In genomic region chr7:35817181-35817580, GRCh38 we compare ENCODE assay signal across 14 cellular contexts.
"Had no signal": no experiment of that assay in that cellular context is flagged by ENCODE, and none has a peak within 500 bp of the region (broad histone marks: within the 10 kb centered on the region; RNA-seq: fewer than 3 reads in every experiment).

No MANE protein-coding gene starts in this region.

- ATAC-seq: heart right ventricle; right cardiac atrium; stimulated activated memory B cell treated with anti-CD40 and anti-IgM and Interleukin-4, amounts not matched to agents 10 μg/mL and 1 μg/mL and 100 μg/mL, for 72 hours; upper lobe of right lung had no signal

- H3K27me3 Mint-ChIP-seq: activated B cell treated with CpG ODN at 0.5 μM for 24 hours; activated CD4-positive, alpha-beta memory T cell treated with anti-CD3 and anti-CD28 coated beads, Interleukin-2, amount 10 ng/mL, durations not matched to agents 7 days and 5 days; naive B cell; progenitor cell of endocrine pancreas; stimulated activated memory B cell treated with anti-CD40 and anti-IgM and Interleukin-4, amounts not matched to agents 10 μg/mL and 1 μg/mL and 100 μg/mL, for 72 hours had no signal

- H3K27ac ChIP-seq: cardiac muscle cell, heart right ventricle, upper lobe of right lung had no signal

- H3K27ac Mint-ChIP-seq: activated B cell treated with CpG ODN at 0.5 μM for 24 hours; activated CD4-positive, alpha-beta memory T cell treated with anti-CD3 and anti-CD28 coated beads, Interleukin-2, amount 10 ng/mL, durations not matched to agents 7 days and 5 days; progenitor cell of endocrine pancreas; T-helper 1 cell treated with Interleukin-12 subunit alpha and Interleukin-12 subunit beta and Interleukin-4 antibody, amounts not matched to agents 30 μg/mL and 1 μg/mL, for 36 hours had no signal

- H3K27me3 ChIP-seq: cardiac muscle cell, heart right ventricle, upper lobe of right lung had no signal

- H3K36me3 ChIP-seq: cardiac muscle cell, heart right ventricle, upper lobe of right lung had no signal

- DNase-seq: activated B cell treated with CpG ODN at 0.5 μM for 24 hours; activated CD4-positive, alpha-beta memory T cell treated with anti-CD3 and anti-CD28 coated beads, Interleukin-2, amount 10 ng/mL, durations not matched to agents 7 days and 5 days; activated effector memory CD4-positive, alpha-beta T cell treated with anti-CD3 and anti-CD28 coated beads, Interleukin-2, amount 50 U/mL, for 16 hours; heart right ventricle; naive B cell; nucleus accumbens; right cardiac atrium; SHP77 treated with DMSO at 0.1 percent for 48 hours; small intestine; upper lobe of right lung had no signal

- H3K4me3 Mint-ChIP-seq: activated B cell treated with CpG ODN at 0.5 μM for 24 hours; activated CD4-positive, alpha-beta memory T cell treated with anti-CD3 and anti-CD28 coated beads, Interleukin-2, amount 10 ng/mL, durations not matched to agents 7 days and 5 days; stimulated activated memory B cell treated with anti-CD40 and anti-IgM and Interleukin-4, amounts not matched to agents 10 μg/mL and 1 μg/mL and 100 μg/mL, for 72 hours; T-helper 1 cell treated with Interleukin-12 subunit alpha and Interleukin-12 subunit beta and Interleukin-4 antibody, amounts not matched to agents 30 μg/mL and 1 μg/mL, for 36 hours had no signal

- H3K4me3 ChIP-seq: cardiac muscle cell, heart right ventricle, upper lobe of right lung had no signal
